In genomic region chr14:85934123-85934885, GRCh38 we compare ENCODE assay signal across 8 cellular contexts.
DNase-seq lines count a peak whose midpoint lies in the region; ATAC-seq and TF ChIP-seq lines count a peak whose summit lies in the region.

No MANE protein-coding gene starts in this region.

- intact Hi-C loops in right cardiac atrium (cut with DNase I): no loop called here

- no peak for TF ChIP-seq CTCF in RWPE1 (conservative IDR thresholded peaks at IDR 0.05; ENCODE audit: low read depth)

- H3K9me3 ChIP-seq in right cardiac atrium (ENCODE audit: control insufficient read depth, low read length): no peaks in the 10 kb centered on the region

- CTCF ChIA-PET in RWPE1 (lab: Yijun Ruan, JAX): no interaction called here

- H3K27ac ChIP-seq in RWPE1 (no peak overlapping the region), right cardiac atrium (ENCODE audit: low read length) (no peak overlapping the region)

- DNase-seq in COLO829 (ENCODE audit: low spot score) (peak; percentile 6), RWPE1 (ENCODE audit: low spot score) (peak; percentile 1), right cardiac atrium (peak in 2 of 3 donors; percentile 8 to 45), cortex of kidney (lab: John Stamatoyannopoulos, UW) (no peak)
- peak; percentile 82 for DNase-seq in activated effector memory CD4-positive, alpha-beta T cell treated with anti-CD3 and anti-CD28 coated beads, Interleukin-2, amount 50 U/mL, for 16 hours
- DNase-seq in stimulated activated CD4-positive, alpha-beta T cell treated with anti-CD3 and anti-CD28 coated beads, TNF-alpha, amount 100 ng/mL, for 24 hours (ENCODE audit: low read depth in 3 of 3): peak; percentile 11 to 28 (median 14)

- peak overlapping the region; percentile 63 for H3K4me3 ChIP-seq in right cardiac atrium (ENCODE audit: low read length)

- no peaks in the 10 kb centered on the region for H3K4me1 ChIP-seq in right cardiac atrium (ENCODE audit: control insufficient read depth, insufficient read depth, low read length)

- ATAC-seq in GM19397 (IDR thresholded peaks at IDR 0.05; ENCODE audit: unreplicated experiment) (peak; percentile 94), HG03469 (IDR thresholded peaks at IDR 0.05; ENCODE audit: unreplicated experiment) (peak; percentile 79), right cardiac atrium (peak; percentile 31 to 73)

- no peaks in the 10 kb centered on the region for H3K27me3 ChIP-seq in right cardiac atrium (ENCODE audit: control insufficient read depth, insufficient read depth)

- POLR2A ChIA-PET in RWPE1 (lab: Yijun Ruan, JAX; ENCODE audit: low non-redundant PET): no interaction called here

- 66% methylated on average over 12 of the region's 12 CpGs for WGBS in right cardiac atrium
